Comparison of ENCODE assay signal across 8 cellular contexts in the genomic region with DNA sequence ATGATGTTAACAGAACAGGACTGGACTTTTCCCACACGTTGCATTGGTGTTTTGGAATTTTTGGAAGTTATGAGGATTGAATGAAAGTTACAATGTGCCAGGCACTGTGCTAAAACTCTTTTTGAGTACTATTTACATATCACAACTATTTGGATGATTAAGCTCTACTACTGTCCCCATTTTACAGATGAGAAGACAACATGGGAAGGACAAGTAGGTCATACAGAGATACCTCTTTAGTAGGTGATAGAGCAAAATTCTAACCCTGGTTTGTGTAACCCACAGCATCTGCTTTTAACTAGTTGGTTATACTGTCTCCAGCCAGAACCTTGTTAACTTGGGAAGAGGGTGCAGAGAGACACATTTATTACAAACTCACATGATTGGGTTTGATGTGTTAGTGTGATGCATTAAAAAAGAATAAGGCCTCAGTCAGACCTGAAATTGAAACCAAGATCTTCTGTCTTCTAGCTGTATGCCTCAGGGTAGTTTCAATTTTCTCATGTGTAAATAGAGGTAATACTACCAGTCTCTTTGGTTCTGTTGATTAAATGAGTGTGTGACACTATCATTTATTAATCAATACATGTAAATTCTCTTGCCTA. TPM values are rescaled to one million over a fixed set of nuclear protein-coding genes. Genes with fewer than 3 reads are reported as not detected.
DNase-seq lines count a peak whose midpoint lies in the region; ATAC-seq and TF ChIP-seq lines count a peak whose summit lies in the region.

No MANE protein-coding gene starts in this region.

- H3K9ac ChIP-seq in mammary epithelial cell (ENCODE audit: insufficient read depth, low read length) = no peak overlapping the region

- H3K9me3 ChIP-seq in heart left ventricle = no peaks in the 10 kb centered on the region
- no peaks in the 10 kb centered on the region for H3K9me3 ChIP-seq in mammary epithelial cell (replicated peaks; ENCODE audit: insufficient read depth, low read length)

- DNase-seq in heart left ventricle = no peak
- DNase-seq in left cardiac atrium = no peak
- no peak for DNase-seq in mammary epithelial cell
- DNase-seq in retinal pigment epithelial cell (ENCODE audit: low read depth) = no peak
- DNase-seq in superior temporal gyrus (ENCODE audit: extremely low spot score) = no peak
- DNase-seq in NCI-H1105 treated with DMSO at 0.1 percent for 48 hours (lab: John Stamatoyannopoulos, UW) = no peak
- DNase-seq in activated effector memory CD4-positive, alpha-beta T cell treated with Interleukin-2 at 50 U/mL for 16 hours = no peak

- ATAC-seq in heart left ventricle (no peak), left cardiac atrium (no peak), HG03135 (IDR thresholded peaks at IDR 0.05; ENCODE audit: unreplicated experiment) (peak; percentile 52)

- CTCF ChIA-PET in mammary epithelial cell (lab: Charles Lee; ENCODE audit: low non-redundant PET) = no interaction called here

- TF ChIP-seq CTCF in heart left ventricle (IDR thresholded peaks at IDR 0.05) (no peak), mammary epithelial cell (conservative IDR thresholded peaks at IDR 0.05 in 1 of 2, IDR thresholded peaks at IDR 0.05 in 1 of 2; ENCODE audit: extremely low read depth in 1 of 2, insufficient read depth in 1 of 2, low read depth in 1 of 2, low read length in 2 of 2) (no peak), retinal pigment epithelial cell (conservative IDR thresholded peaks at IDR 0.05; ENCODE audit: low read depth, low read length) (no peak)

- peak overlapping the region; percentile 86 for H3K4me2 ChIP-seq in mammary epithelial cell (ENCODE audit: insufficient read depth, low read depth, low read length)

- H3K4me3 ChIP-seq in heart left ventricle (peak overlapping the region in 11 of 12 donors; percentile 61 to 94 (median 75)), mammary epithelial cell (replicated peaks in 1 of 3; ENCODE audit: insufficient read depth in 1 of 3, low read depth in 2 of 3, low read length in 3 of 3) (peak overlapping the region; percentile 17 to 77 (median 29)), retinal pigment epithelial cell (ENCODE audit: low read length) (peak overlapping the region; percentile 87)

- intact Hi-C loops in heart left ventricle (cut with DNase I) (loop anchor here in 6 of 10 donors (2.0 to 10.0 kb wide), 2 partner anchors 145 to 147 kb away; partner anchors contain the start of genes GTF2E1 (in 6 of the 6) and RABL3 (in 6 of the 6)), left cardiac atrium (cut with DNase I) (loop anchor here in 1 of 2 donors (10.0 kb wide), 1 partner anchor 147 kb away; the partner anchor contains the start of genes GTF2E1 and RABL3), mammary epithelial cell (cut with micrococcal nuclease) (no loop called here)

- H3K27me3 ChIP-seq in heart left ventricle (no peaks in the 10 kb centered on the region), mammary epithelial cell (ENCODE audit: insufficient read depth, low read length) (no peaks in the 10 kb centered on the region)

- no peak overlapping the region for H2AFZ ChIP-seq in mammary epithelial cell (ENCODE audit: low read depth, low read length)

- H3K79me2 ChIP-seq in mammary epithelial cell (ENCODE audit: insufficient read depth, low read length) = peaks cover 36% of the 10 kb centered on the region

- peak overlapping the region in 8 of 12 donors; percentile 9 to 98 (median 90) for H3K27ac ChIP-seq in heart left ventricle
- no peak overlapping the region for H3K27ac ChIP-seq in mammary epithelial cell (ENCODE audit: insufficient read depth, low read depth, low read length)

- WGBS in heart left ventricle, 4 donors = 22 to 38% (median 28%) methylated on average over 1 of the region's 1 CpG
- WGBS in mammary epithelial cell (ENCODE audit: low coverage, missing lambda C conversion rate) = 41% methylated on average over 1 of the region's 1 CpG

- peaks cover 0 to 48% (median 38%) of the 10 kb centered on the region in 9 donors for H3K36me3 ChIP-seq in heart left ventricle
- peaks cover 24% of the 10 kb centered on the region for H3K36me3 ChIP-seq in mammary epithelial cell (ENCODE audit: insufficient read depth, low read length)

- dilution Hi-C loops in mammary epithelial cell (cut with HindIII; ENCODE audit: low sequenced_read_pairs) = no loop called here

- in situ Hi-C loops in mammary epithelial cell (cut with MboI; ENCODE audit: low sequenced_read_pairs in 2 of 2) = no loop called here

- H3K4me1 ChIP-seq in heart left ventricle = peaks cover 11 to 53% (median 36%) of the 10 kb centered on the region in 12 donors
- no peaks in the 10 kb centered on the region for H3K4me1 ChIP-seq in mammary epithelial cell (ENCODE audit: insufficient read depth, low read length)

- no peak for TF ChIP-seq POLR2A in heart left ventricle (IDR thresholded peaks at IDR 0.05)

- BruUV-seq in mammary epithelial cell (replicated peaks; lab: Mats Ljungman, UMichigan) = no TSS peak

- no peaks in the 10 kb centered on the region for H4K20me1 ChIP-seq in mammary epithelial cell (ENCODE audit: insufficient read depth, low read length)

RNA-seq across cellular contexts. Expression of gene NDUFB4, which starts 1.4 kb away (rescaled TPM):
- total RNA-seq in heart left ventricle (100 to 1,000 TPM; 283 to 596 (median 505) TPM), left cardiac atrium (100 to 1,000 TPM; 285 to 331 TPM), mammary epithelial cell (10 to 100 TPM; 31.5 to 99.0 TPM)
- polyA plus RNA-seq in heart left ventricle (100 to 1,000 TPM; 477 to 899 TPM), mammary epithelial cell (193 TPM)
- 111 TPM for polyA minus RNA-seq in mammary epithelial cell

Comparison
In these comparisons a context has a peak if more than half of its experiments do, and no peak if none do; other contexts are left out.
1. H3K4me3 ChIP-seq: peak in every context shown above with its lines; median percentile 87 in retinal pigment epithelial cell; 75 in heart left ventricle; 29 in mammary epithelial cell.